ENCODE assay signal across 23 cellular contexts in genomic region chr10:103931603-103932002, GRCh38.
"Had no signal": no experiment of that assay in that cellular context is flagged by ENCODE, and none has a peak within 500 bp of the region (broad histone marks: within the 10 kb centered on the region; RNA-seq: fewer than 3 reads in every experiment).

No MANE protein-coding gene starts in this region.

- H3K27me3 Mint-ChIP-seq: effector memory CD8-positive, alpha-beta T cell; natural killer cell treated with Interleukin-12 subunit alpha and Interleukin-12 subunit beta and Interleukin-15 and Interleukin-18, amount 100 ng/mL, for 72 hours; progenitor cell of endocrine pancreas had no signal

- H3K4me3 Mint-ChIP-seq: effector memory CD8-positive, alpha-beta T cell; mesothelial cell of epicardium; naive B cell; natural killer cell treated with Interleukin-12 subunit alpha and Interleukin-12 subunit beta and Interleukin-15 and Interleukin-18, amount 100 ng/mL, for 72 hours; neural progenitor cell; stimulated activated effector memory CD8-positive, alpha-beta T cell treated with anti-CD3 and anti-CD28 coated beads, Interleukin-12 subunit alpha, Interleukin-12 subunit beta, amount 100 ng/mL, for 72 hours had no signal

- H3K9me3 Mint-ChIP-seq: effector memory CD8-positive, alpha-beta T cell; mesothelial cell of epicardium; natural killer cell treated with Interleukin-12 subunit alpha and Interleukin-12 subunit beta and Interleukin-15 and Interleukin-18, amount 100 ng/mL, for 72 hours; neural progenitor cell; stimulated activated effector memory CD8-positive, alpha-beta T cell treated with anti-CD3 and anti-CD28 coated beads, Interleukin-12 subunit alpha, Interleukin-12 subunit beta, amount 100 ng/mL, for 72 hours had no signal

- DNase-seq: cortex of kidney; effector memory CD8-positive, alpha-beta T cell; erythroblast; heart right ventricle; hippocampal formation; mesenchymal stem cell; mucosa of descending colon; naive B cell; right cardiac atrium; sigmoid colon; stimulated activated CD4-positive, alpha-beta T cell treated with anti-CD3 and anti-CD28 coated beads, Interleukin-2, amount 100 ng/mL, for 24 hours; stimulated activated CD4-positive, alpha-beta T cell treated with anti-CD3 and anti-CD28 coated beads, Interleukin-4, amount 100 ng/mL, for 24 hours; stimulated activated naive CD4-positive, alpha-beta T cell treated with Interleukin-2 at 50 U/mL for 16 hours; upper lobe of right lung; uterus had no signal

- H3K36me3 Mint-ChIP-seq: mesothelial cell of epicardium; naive B cell; natural killer cell treated with Interleukin-12 subunit alpha and Interleukin-12 subunit beta and Interleukin-15 and Interleukin-18, amount 100 ng/mL, for 72 hours; neural progenitor cell; stimulated activated effector memory CD8-positive, alpha-beta T cell treated with anti-CD3 and anti-CD28 coated beads, Interleukin-12 subunit alpha, Interleukin-12 subunit beta, amount 100 ng/mL, for 72 hours had no signal

- H3K4me3 ChIP-seq: gastroesophageal sphincter, heart right ventricle, mucosa of descending colon, neural progenitor cell, sigmoid colon, thoracic aorta, tibial nerve, upper lobe of right lung, uterus had no signal

- H3K4me1 Mint-ChIP-seq: naive B cell; stimulated activated effector memory CD8-positive, alpha-beta T cell treated with anti-CD3 and anti-CD28 coated beads, Interleukin-12 subunit alpha, Interleukin-12 subunit beta, amount 100 ng/mL, for 72 hours had no signal

- H3K27ac Mint-ChIP-seq: effector memory CD8-positive, alpha-beta T cell; mesothelial cell of epicardium; naive B cell; natural killer cell treated with Interleukin-12 subunit alpha and Interleukin-12 subunit beta and Interleukin-15 and Interleukin-18, amount 100 ng/mL, for 72 hours; neural progenitor cell; stimulated activated effector memory CD8-positive, alpha-beta T cell treated with anti-CD3 and anti-CD28 coated beads, Interleukin-12 subunit alpha, Interleukin-12 subunit beta, amount 100 ng/mL, for 72 hours had no signal
